Comparison of ENCODE assay signal across 8 cellular contexts in the genomic region with DNA sequence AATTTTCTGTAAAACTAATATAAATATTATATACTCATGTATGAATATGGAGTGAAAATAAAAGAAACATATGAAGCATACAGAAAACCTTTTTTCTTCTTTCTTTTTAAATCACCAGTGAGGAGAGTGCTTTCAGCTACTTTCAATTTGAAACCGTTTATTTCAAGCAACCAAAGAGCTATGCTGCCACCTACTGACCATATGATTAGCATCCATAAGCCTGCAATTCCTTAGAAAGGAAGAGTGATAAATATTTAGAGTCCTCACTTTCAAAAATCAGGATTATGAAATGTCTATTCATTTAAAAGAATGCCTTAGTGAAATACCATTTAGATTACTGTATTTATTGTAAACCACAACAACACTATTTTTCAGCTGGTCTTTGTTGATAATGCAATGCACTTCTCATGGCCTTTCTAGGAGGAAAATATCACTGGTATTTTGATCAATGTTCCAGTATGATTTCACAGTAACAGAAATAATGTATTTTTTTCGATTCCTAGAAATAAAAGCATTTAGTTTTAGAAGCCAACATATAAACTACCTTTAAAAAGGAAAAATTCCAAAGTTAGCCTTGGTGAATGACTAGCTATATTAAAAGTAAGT.
DNase-seq lines count a peak whose midpoint lies in the region; FAIRE-seq and TF ChIP-seq lines count a peak whose summit lies in the region.

No MANE protein-coding gene starts in this region.

- POLR2A ChIA-PET in HEK293 (lab: Yijun Ruan, JAX) = no interaction called here

- CTCF ChIA-PET in HEK293 (lab: Yijun Ruan, JAX) = interaction anchor here (0.6 to 2.0 kb wide), 11 partner anchors 20 to 1902 kb away, joined by 3 to 13 read pairs (median 3); no protein-coding TSS in a partner anchor

- H3K4me1 ChIP-seq in ACC112 (ENCODE audit: control insufficient read depth, insufficient read depth, low read length, unreplicated experiment) (peaks cover 6% of the 10 kb centered on the region), HEK293 (ENCODE audit: control insufficient read depth, insufficient read depth, low read length) (no peaks in the 10 kb centered on the region), endodermal cell (ENCODE audit: control insufficient read depth, insufficient read depth, low read length) (no peaks in the 10 kb centered on the region)

- no peak overlapping the region for H3K4me3 Mint-ChIP-seq in endodermal cell

- H3K36me3 Mint-ChIP-seq in endodermal cell (ENCODE audit: low read depth) = no peaks in the 10 kb centered on the region

- H3K4me1 Mint-ChIP-seq in endodermal cell = peaks cover 25% of the 10 kb centered on the region

- no peaks in the 10 kb centered on the region for H3K79me2 ChIP-seq in ACC112 (ENCODE audit: control insufficient read depth, insufficient read depth, low read length, unreplicated experiment)

- H3K36me3 ChIP-seq in ACC112 (ENCODE audit: insufficient read depth, low read length) (no peaks in the 10 kb centered on the region), HEK293 (ENCODE audit: control insufficient read depth in 2 of 2, insufficient read depth in 1 of 2, low read length in 2 of 2) (no peaks in the 10 kb centered on the region), endodermal cell (ENCODE audit: control insufficient read depth, insufficient read depth, low read length) (no peaks in the 10 kb centered on the region)

- no peak overlapping the region for H3K27ac Mint-ChIP-seq in endodermal cell

- no peak overlapping the region for H3K9ac ChIP-seq in endodermal cell (ENCODE audit: extremely low read depth, low read length, poor library complexity, severe bottlenecking)

- no peaks in the 10 kb centered on the region for H3K27me3 ChIP-seq in ACC112 (ENCODE audit: insufficient read depth, low read length)
- H3K27me3 ChIP-seq in endodermal cell (ENCODE audit: control insufficient read depth, insufficient read depth, low read length, poor library complexity, severe bottlenecking) = no peaks in the 10 kb centered on the region

- H3K9me3 ChIP-seq in HEK293 (ENCODE audit: control insufficient read depth, insufficient read depth, low read depth, low read length) (no peaks in the 10 kb centered on the region), endodermal cell (ENCODE audit: control insufficient read depth, low read length) (no peaks in the 10 kb centered on the region)

- H3K4me3 ChIP-seq in ACC112 (ENCODE audit: low read depth, low read length) (peak overlapping the region; percentile 22), HEK293 (ENCODE audit: low read depth, low read length) (no peak overlapping the region), LNCaP clone FGC (ENCODE audit: low read depth, low read length) (no peak overlapping the region), endodermal cell (ENCODE audit: low read length) (no peak overlapping the region)

- 0% methylated on average over 2 of the region's 2 CpGs; no CpG with 5 or more reads in 1 of the 2 experiments for WGBS in endodermal cell (ENCODE audit: insufficient coverage in 1 of 2, insufficient read length in 1 of 2), 2 experiments

- no peak overlapping the region for H3K27ac ChIP-seq in ACC112 (ENCODE audit: low read depth, low read length)
- H3K27ac ChIP-seq in HEK293 (ENCODE audit: extremely low read depth, low read depth, low read length) = no peak overlapping the region
- H3K27ac ChIP-seq in endodermal cell (ENCODE audit: low read depth, low read length) = no peak overlapping the region

- H2AFZ ChIP-seq in ACC112 (ENCODE audit: low read length, unreplicated experiment) = no peak overlapping the region

- FAIRE-seq in RCC 7860 (lab: Jason Lieb, UNC) = peak; percentile 93

- TF ChIP-seq CTCF in GM10266 (IDR thresholded peaks at IDR 0.05; ENCODE audit: control insufficient read depth, insufficient read depth, low read depth, missing control alignments) (peak; percentile 80), HEK293 (tag by site-specific recombination; IDR thresholded peaks at IDR 0.05) (0 out of 2 replicates have a peak, but pooled peaks have one; percentile 11), LNCaP clone FGC (IDR thresholded peaks at IDR 0.05; ENCODE audit: control insufficient read depth, extremely low read depth, insufficient read depth) (peak; percentile 71), endodermal cell (conservative IDR thresholded peaks at IDR 0.05) (peak; percentile 95)

- no peaks in the 10 kb centered on the region for H3K27me3 Mint-ChIP-seq in endodermal cell (ENCODE audit: insufficient read depth)

- no peaks in the 10 kb centered on the region for H3K9me3 Mint-ChIP-seq in endodermal cell

- peak; percentile 22 for DNase-seq in GM10266 (ENCODE audit: extremely low spot score)
- peak; percentile 51 for DNase-seq in LNCaP clone FGC (ENCODE audit: low read depth)
- peak; percentile 62 for DNase-seq in RCC 7860 (ENCODE audit: low spot score)
- peak; percentile 52 for DNase-seq in endodermal cell
- peak; percentile 53 for DNase-seq in mucosa of gallbladder (ENCODE audit: low spot score)
- no peak for DNase-seq in 8988T

TF ChIP-seq in HEK293, 187 proteins besides CTCF, POLR2A, EP300 and RAD21:
- TF ChIP-seq ZNF548 (tag by site-specific recombination; IDR thresholded peaks at IDR 0.05) = no peak
- TF ChIP-seq ZBTB7A (tag by site-specific recombination; IDR thresholded peaks at IDR 0.05; ENCODE audit: low read depth) = no peak
- peak; percentile 76 for TF ChIP-seq PRDM1 (tag by site-specific recombination; IDR thresholded peaks at IDR 0.05)
- peak; percentile 92 for TF ChIP-seq ZNF654 (tag by site-specific recombination; IDR thresholded peaks at IDR 0.05; ENCODE audit: low read depth)

Comparison
In these comparisons a context has a peak if more than half of its experiments do, and no peak if none do; other contexts are left out.
1. CTCF ChIP-seq: peak in every context shown above with its lines; median percentile 95 in endodermal cell; 80 in GM10266; 71 in LNCaP clone FGC; 11 in HEK293.